Comparison of ENCODE assay signal across 16 cellular contexts in genomic region chr13:27110056-27110746, GRCh38.
"Had no signal": no experiment of that assay in that cellular context is flagged by ENCODE, and none has a peak within 500 bp of the region (broad histone marks: within the 10 kb centered on the region; RNA-seq: fewer than 3 reads in every experiment).

No MANE protein-coding gene starts in this region.

- H3K36me3 ChIP-seq: breast epithelium had no signal

- H3K9me3 ChIP-seq: breast epithelium, tibial artery had no signal

- H3K27ac ChIP-seq: breast epithelium, foreskin keratinocyte, tibial artery had no signal

- H3K27me3 ChIP-seq: breast epithelium, foreskin keratinocyte, tibial artery had no signal

- H3K4me1 ChIP-seq: breast epithelium, foreskin keratinocyte, tibial artery had no signal

- H3K4me3 ChIP-seq: breast epithelium, tibial artery had no signal

- ATAC-seq: foreskin keratinocyte; stimulated activated naive B cell treated with anti-CD40 and anti-IgM and Interleukin-4, amounts not matched to agents 10 μg/mL and 1 μg/mL and 100 μg/mL, for 72 hours had no signal

- DNase-seq: activated CD4-positive, alpha-beta T cell treated with anti-CD3 and anti-CD28 coated beads, Interleukin-2, amount 10 ng/mL, durations not matched to agents 24 days and 14 days; activated CD4-positive, CD25-positive, alpha-beta regulatory T cell; activated CD8-positive, alpha-beta memory T cell treated with anti-CD3 and anti-CD28 coated beads, Interleukin-2, amount 50 U/mL, for 48 hours; aorta; effector memory CD4-positive, alpha-beta T cell; foreskin keratinocyte; glutamatergic neuron; kidney glomerular epithelial cell; nucleus accumbens; posterior cingulate gyrus; retina; stimulated activated CD4-positive, alpha-beta T cell treated with anti-CD3 and anti-CD28 coated beads, Interleukin-15, amount 100 ng/mL, for 24 hours; stimulated activated CD4-positive, alpha-beta T cell treated with anti-CD3 and anti-CD28 coated beads, Interleukin-4, amount 100 ng/mL, for 1 hour; stimulated activated naive B cell treated with anti-CD40 and anti-IgM and Interleukin-4, amounts not matched to agents 10 μg/mL and 1 μg/mL and 100 μg/mL, for 72 hours; tibial artery had no signal
